2 cellular contexts compared by ENCODE assay signal in genomic region chr6:151167034-151167433, GRCh38.
TF ChIP-seq lines count a peak whose summit lies in the region.

No MANE protein-coding gene starts in this region.

TF ChIP-seq in HepG2, 621 proteins besides CTCF, POLR2A, EP300 and RAD21 (continued from another document):
- TF ChIP-seq TRAFD1 (CRISPR knock-in tag; IDR thresholded peaks at IDR 0.05; ENCODE audit: borderline replicate concordance) = no peak
- TF ChIP-seq HNRNPLL (IDR thresholded peaks at IDR 0.05; ENCODE audit: low read depth, low read length, poor library complexity, severe bottlenecking) = no peak
- peak; percentile 73 for TF ChIP-seq CREB1 (IDR thresholded peaks at IDR 0.05)
- TF ChIP-seq CREB1 (CRISPR knock-in tag; IDR thresholded peaks at IDR 0.05) = no peak
- TF ChIP-seq RCOR2 (CRISPR knock-in tag; IDR thresholded peaks at IDR 0.05) = no peak
- TF ChIP-seq TMF1 (CRISPR knock-in tag; IDR thresholded peaks at IDR 0.05; ENCODE audit: low read depth) = no peak
- TF ChIP-seq, protein P1, sequence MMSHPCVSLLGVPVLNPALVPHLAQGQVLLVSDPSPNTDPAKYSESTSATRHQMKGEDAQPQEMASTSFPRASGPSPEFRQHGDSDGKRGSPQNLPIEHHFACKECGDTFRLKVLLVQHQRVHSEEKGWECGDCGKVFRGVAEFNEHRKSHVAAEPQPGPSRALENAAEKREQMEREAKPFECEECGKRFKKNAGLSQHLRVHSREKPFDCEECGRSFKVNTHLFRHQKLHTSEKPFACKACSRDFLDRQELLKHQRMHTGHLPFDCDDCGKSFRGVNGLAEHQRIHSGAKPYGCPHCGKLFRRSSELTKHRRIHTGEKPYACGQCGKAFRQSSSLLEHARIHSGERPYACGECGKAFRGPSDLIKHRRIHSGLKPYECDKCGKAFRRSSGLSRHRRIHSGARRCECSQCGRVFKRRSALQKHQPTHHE (CRISPR knock-in tag; IDR thresholded peaks at IDR 0.05; ENCODE audit: borderline replicate concordance) = no peak

TF ChIP-seq in GM23338, 12 proteins besides CTCF, POLR2A, EP300 and RAD21 (continued from another document):
- TF ChIP-seq ZNF462 (CRISPR knock-in tag; IDR thresholded peaks at IDR 0.05) = no peak
- no peak for TF ChIP-seq NANOG (IDR thresholded peaks at IDR 0.05; ENCODE audit: borderline replicate concordance)
- TF ChIP-seq REST (IDR thresholded peaks at IDR 0.05; ENCODE audit: unreplicated experiment) = no peak
- TF ChIP-seq, protein P2, sequence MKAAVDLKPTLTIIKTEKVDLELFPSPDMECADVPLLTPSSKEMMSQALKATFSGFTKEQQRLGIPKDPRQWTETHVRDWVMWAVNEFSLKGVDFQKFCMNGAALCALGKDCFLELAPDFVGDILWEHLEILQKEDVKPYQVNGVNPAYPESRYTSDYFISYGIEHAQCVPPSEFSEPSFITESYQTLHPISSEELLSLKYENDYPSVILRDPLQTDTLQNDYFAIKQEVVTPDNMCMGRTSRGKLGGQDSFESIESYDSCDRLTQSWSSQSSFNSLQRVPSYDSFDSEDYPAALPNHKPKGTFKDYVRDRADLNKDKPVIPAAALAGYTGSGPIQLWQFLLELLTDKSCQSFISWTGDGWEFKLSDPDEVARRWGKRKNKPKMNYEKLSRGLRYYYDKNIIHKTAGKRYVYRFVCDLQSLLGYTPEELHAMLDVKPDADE (IDR thresholded peaks at IDR 0.05) = no peak
- TF ChIP-seq CREB1 (CRISPR knock-in tag; IDR thresholded peaks at IDR 0.05; ENCODE audit: low read depth) = no peak
- TF ChIP-seq EZH2phosphoT487 (IDR thresholded peaks at IDR 0.05; ENCODE audit: unreplicated experiment) = no peak
